Comparison of ENCODE assay signal across 9 cellular contexts in the genomic region with DNA sequence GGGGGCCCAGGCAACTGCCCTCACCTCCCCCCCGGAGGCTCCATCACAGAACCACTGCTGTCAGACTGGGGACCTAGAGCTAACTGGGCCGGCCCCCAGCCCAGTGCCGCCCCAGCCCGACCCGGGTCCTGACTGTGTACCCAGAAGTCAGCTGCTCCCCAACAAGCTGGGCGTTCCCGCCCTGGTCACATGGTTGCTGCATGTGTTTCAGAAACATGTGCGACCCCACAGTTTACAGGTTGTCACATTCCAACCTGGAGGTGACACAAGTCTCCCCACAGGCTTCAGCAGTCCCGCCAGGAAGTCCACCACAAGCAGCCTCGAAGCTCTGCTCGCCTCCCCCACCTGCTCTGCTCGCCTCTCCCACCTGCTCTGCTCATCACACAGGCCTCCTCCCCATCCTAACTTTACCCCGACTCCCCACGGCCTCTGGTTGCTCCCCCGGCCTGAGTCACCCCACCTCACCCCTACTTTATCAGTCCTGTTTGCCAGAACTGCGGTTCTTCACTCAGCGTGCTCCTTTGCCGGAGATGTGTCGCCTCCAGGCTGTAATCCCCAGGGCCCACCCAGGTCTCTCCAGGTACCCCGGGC. TPM values are rescaled to one million over a fixed set of nuclear protein-coding genes. Genes with fewer than 3 reads are reported as not detected.
DNase-seq lines count a peak whose midpoint lies in the region; ATAC-seq and TF ChIP-seq lines count a peak whose summit lies in the region.
"Had no signal": no experiment of that assay in that cellular context is flagged by ENCODE, and none has a peak within 500 bp of the region (broad histone marks: within the 10 kb centered on the region; RNA-seq: fewer than 3 reads in every experiment).

No MANE protein-coding gene starts in this region.

- peak overlapping the region; percentile 65 for H3K4me3 ChIP-seq in left ventricle myocardium inferior
- H3K4me3 ChIP-seq in iPS-18c (ENCODE audit: insufficient read depth, low read depth, low read length), result peak overlapping the region; percentile 55
- no peak overlapping the region for H3K4me3 ChIP-seq in upper lobe of right lung

- intact Hi-C loops in left ventricle myocardium inferior (cut with micrococcal nuclease), result no loop called here
- intact Hi-C loops in Right ventricle myocardium inferior (cut with DNase I), result no loop called here
- intact Hi-C loops in upper lobe of right lung (cut with DNase I), result no loop called here
- intact Hi-C loops in posterior cingulate gyrus (cut with DNase I), result no loop called here

- H3K27me3 ChIP-seq in left ventricle myocardium inferior (ENCODE audit: low read depth), result peaks cover 4% of the 10 kb centered on the region
- no peaks in the 10 kb centered on the region for H3K27me3 ChIP-seq in upper lobe of right lung

- H3K9me3 Mint-ChIP-seq in activated naive CD8-positive, alpha-beta T cell (ENCODE audit: low read depth), result no peaks in the 10 kb centered on the region

- H3K27ac ChIP-seq in left ventricle myocardium inferior (replicated peaks) (no peak overlapping the region), upper lobe of right lung (no peak overlapping the region)

- H3K9me3 ChIP-seq in left ventricle myocardium inferior (replicated peaks) (no peaks in the 10 kb centered on the region), iPS-18c (ENCODE audit: control insufficient read depth, insufficient read depth, low read length) (no peaks in the 10 kb centered on the region), upper lobe of right lung (no peaks in the 10 kb centered on the region)

- no peak overlapping the region for H3K27ac Mint-ChIP-seq in activated naive CD8-positive, alpha-beta T cell

- H3K4me1 ChIP-seq in left ventricle myocardium inferior, result peaks cover 23% of the 10 kb centered on the region
- H3K4me1 ChIP-seq in upper lobe of right lung, result peaks cover 16% of the 10 kb centered on the region

- H3K4me3 Mint-ChIP-seq in activated naive CD8-positive, alpha-beta T cell, result peak overlapping the region; percentile 80

- peaks cover 56% of the 10 kb centered on the region for H3K36me3 ChIP-seq in left ventricle myocardium inferior
- H3K36me3 ChIP-seq in upper lobe of right lung, result peaks cover 46% of the 10 kb centered on the region

- TF ChIP-seq CTCF in left ventricle myocardium inferior (IDR thresholded peaks at IDR 0.05; ENCODE audit: borderline replicate concordance) (no peak), upper lobe of right lung (IDR thresholded peaks at IDR 0.05) (no peak), omental fat pad (IDR thresholded peaks at IDR 0.05) (no peak)

- H3K4me1 Mint-ChIP-seq in activated naive CD8-positive, alpha-beta T cell (ENCODE audit: low read depth), result peaks cover 15% of the 10 kb centered on the region

- no peaks in the 10 kb centered on the region for H3K27me3 Mint-ChIP-seq in activated naive CD8-positive, alpha-beta T cell

- H3K36me3 Mint-ChIP-seq in activated naive CD8-positive, alpha-beta T cell, result no peaks in the 10 kb centered on the region

- DNase-seq in left ventricle myocardium inferior (no peak), Right ventricle myocardium inferior (ENCODE audit: missing footprints) (no peak), upper lobe of right lung (peak; percentile 64), posterior cingulate gyrus (no peak), omental fat pad (ENCODE audit: low spot score) (no peak), kidney tubule cell (ENCODE audit: low spot score) (no peak)
- DNase-seq: cortex of kidney had no signal

- no peak for ATAC-seq in Right ventricle myocardium inferior
- ATAC-seq in upper lobe of right lung, result no peak
- ATAC-seq in omental fat pad (ENCODE audit: low FRiP score), result no peak

RNA-seq across cellular contexts. Expression of gene MRPL28, which starts 1.0 kb away (rescaled TPM):
- total RNA-seq in left ventricle myocardium inferior, result 76.1 TPM
- total RNA-seq in Right ventricle myocardium inferior, result 83.1 TPM
- total RNA-seq in upper lobe of right lung, result 39.0 TPM
- 10 to 100 TPM; 53.3 to 58.2 (median 53.9) TPM for total RNA-seq in omental fat pad

RNA-seq across cellular contexts. Expression of gene PGAP6, which starts 12.4 kb away (rescaled TPM):
- total RNA-seq in left ventricle myocardium inferior (30.4 TPM), Right ventricle myocardium inferior (32.1 TPM), upper lobe of right lung (65.2 TPM), omental fat pad (10 to 100 TPM; 27.3 to 41.1 (median 39.0) TPM)

RNA-seq across cellular contexts. Expression of gene AXIN1, which starts 16.8 kb away (rescaled TPM):
- total RNA-seq in left ventricle myocardium inferior (12.2 TPM), Right ventricle myocardium inferior (12.8 TPM), upper lobe of right lung (28.9 TPM), omental fat pad (10 to 100 TPM; 17.0 to 36.6 (median 20.9) TPM)

RNA-seq across cellular contexts. Expression of gene NME4, which starts 27.6 kb away (rescaled TPM):
- 101 TPM for total RNA-seq in left ventricle myocardium inferior
- total RNA-seq in Right ventricle myocardium inferior, result 91.3 TPM
- 45.6 TPM for total RNA-seq in upper lobe of right lung
- 100 to 1,000 TPM in 1 of 4 donors, 10 to 100 TPM in 3; 49.5 to 115 (median 79.3) TPM for total RNA-seq in omental fat pad

RNA-seq across cellular contexts. Expression of gene DECR2, which starts 32.3 kb away (rescaled TPM):
- total RNA-seq in left ventricle myocardium inferior (8.4 TPM), Right ventricle myocardium inferior (10.6 TPM), upper lobe of right lung (14.2 TPM), omental fat pad (10 to 100 TPM; 16.5 to 30.9 (median 21.4) TPM)
